22 cellular contexts compared by ENCODE assay signal in genomic region chr2:158904620-158905177, GRCh38.
"Had no signal": no experiment of that assay in that cellular context is flagged by ENCODE, and none has a peak within 500 bp of the region (broad histone marks: within the 10 kb centered on the region; RNA-seq: fewer than 3 reads in every experiment).

No MANE protein-coding gene starts in this region.

- H3K4me3 ChIP-seq: adrenal gland, gastrocnemius medialis, mucosa of descending colon, thoracic aorta had no signal

- H3K9me3 ChIP-seq: adrenal gland, gastrocnemius medialis, mucosa of descending colon, thoracic aorta had no signal

- H3K36me3 ChIP-seq: adrenal gland, gastrocnemius medialis, thoracic aorta had no signal

- H3K4me1 ChIP-seq: adrenal gland, gastrocnemius medialis had no signal

- H3K27me3 ChIP-seq: adrenal gland, gastrocnemius medialis had no signal

- H3K36me3 Mint-ChIP-seq: activated naive CD8-positive, alpha-beta T cell; WTC11 had no signal

- H3K27ac ChIP-seq: adrenal gland, gastrocnemius medialis, thoracic aorta had no signal

- H3K27me3 Mint-ChIP-seq: activated naive CD8-positive, alpha-beta T cell; progenitor cell of endocrine pancreas had no signal

- H3K27ac Mint-ChIP-seq: activated naive CD8-positive, alpha-beta T cell; activated T-helper 2 cell treated with anti-CD3 and anti-CD28 coated beads, Interferon-gamma antibody, Interleukin-2, Interleukin-4, amounts not matched to agents 10 μg/mL and 5 μg/mL and 100 μg/mL, durations not matched to agents 14 hours and 24 hours and 36 hours; progenitor cell of endocrine pancreas; WTC11 had no signal

- H3K4me3 Mint-ChIP-seq: activated naive CD8-positive, alpha-beta T cell; activated T-cell treated with anti-CD3 and anti-CD28 coated beads, Interleukin-2, amount 50 U/mL, for 4 hours; neural crest cell; WTC11 had no signal

- ATAC-seq: activated T-cell treated with anti-CD3 and anti-CD28 coated beads, Interleukin-2, amount 50 U/mL, for 4 hours; gastrocnemius medialis; mucosa of descending colon; WTC11 had no signal

- DNase-seq: activated CD4-positive, alpha-beta T cell treated with anti-CD3 and anti-CD28 coated beads, Interleukin-2, amount 50 U/mL, for 4 hours; activated CD8-positive, alpha-beta memory T cell treated with anti-CD3 and anti-CD28 coated beads for 24 hours; activated CD8-positive, alpha-beta memory T cell treated with anti-CD3 and anti-CD28 coated beads, Interleukin-2, amount 50 U/mL, for 48 hours; activated naive CD4-positive, alpha-beta T cell; activated T-cell treated with anti-CD3 and anti-CD28 coated beads, Interleukin-2, amount 50 U/mL, for 4 hours; adrenal gland; central memory CD4-positive, alpha-beta T cell; dermis blood vessel endothelial cell; effector CD8-positive, alpha-beta T cell; gastrocnemius medialis; head of caudate nucleus; hypothalamus; mucosa of descending colon; stimulated activated CD4-positive, alpha-beta T cell treated with anti-CD3 and anti-CD28 coated beads, Interleukin-4, amount 100 ng/mL, for 1 hour; stimulated activated naive CD4-positive, alpha-beta T cell; T-helper 9 cell had no signal

- H3K9me3 Mint-ChIP-seq: activated T-cell treated with anti-CD3 and anti-CD28 coated beads, Interleukin-2, amount 50 U/mL, for 4 hours; activated T-helper 2 cell treated with anti-CD3 and anti-CD28 coated beads, Interferon-gamma antibody, Interleukin-2, Interleukin-4, amounts not matched to agents 10 μg/mL and 5 μg/mL and 100 μg/mL, durations not matched to agents 14 hours and 24 hours and 36 hours; neural crest cell; WTC11 had no signal
